ENCODE assay signal across 19 cellular contexts in the genomic region with DNA sequence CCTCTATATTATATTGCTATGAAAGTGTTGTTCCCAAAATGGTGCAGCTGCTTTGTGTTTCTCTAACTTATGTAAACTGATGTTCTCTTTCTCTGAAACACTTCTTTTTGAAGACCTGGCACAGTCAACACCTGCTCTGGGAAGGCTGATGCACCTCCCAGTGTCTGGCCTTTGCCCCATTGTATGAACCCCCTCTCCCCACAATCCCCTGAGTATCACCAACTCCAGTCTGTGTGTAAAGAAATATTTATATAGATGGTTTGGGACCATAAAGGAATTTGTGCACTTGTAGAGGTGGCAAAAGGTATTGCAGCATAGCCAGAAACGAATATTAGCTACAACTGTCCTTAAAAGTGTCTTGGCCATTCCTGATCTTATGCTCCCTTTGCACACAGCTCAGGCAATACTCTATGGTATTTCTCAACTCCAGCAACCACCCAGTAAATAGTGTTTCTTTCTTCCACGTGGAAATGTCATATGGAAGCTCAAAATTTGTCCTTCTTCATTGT.
DNase-seq lines count a peak whose midpoint lies in the region; TF ChIP-seq lines count a peak whose summit lies in the region.
"Had no signal": no experiment of that assay in that cellular context is flagged by ENCODE, and none has a peak within 500 bp of the region (broad histone marks: within the 10 kb centered on the region; RNA-seq: fewer than 3 reads in every experiment).

No MANE protein-coding gene starts in this region.

- no peak for TF ChIP-seq POLR2A in breast epithelium (IDR thresholded peaks at IDR 0.05)

- H3K9me3 ChIP-seq in breast epithelium (no peaks in the 10 kb centered on the region), Loucy (ENCODE audit: insufficient read depth, low read depth, low read length) (no peaks in the 10 kb centered on the region), endodermal cell (ENCODE audit: control insufficient read depth, low read length) (no peaks in the 10 kb centered on the region), ascending aorta (no peaks in the 10 kb centered on the region)
- H3K9me3 ChIP-seq: right lobe of liver, stomach, vagina had no signal

- no peak overlapping the region for H3K27ac Mint-ChIP-seq in MCF 10A (ENCODE audit: low read depth, unreplicated experiment)
- H3K27ac Mint-ChIP-seq in endodermal cell = no peak overlapping the region
- H3K27ac Mint-ChIP-seq in type B pancreatic cell = no peak overlapping the region
- H3K27ac Mint-ChIP-seq: CD4-positive, CD25-positive, alpha-beta regulatory T cell had no signal

- no peaks in the 10 kb centered on the region for H3K36me3 ChIP-seq in breast epithelium
- no peaks in the 10 kb centered on the region for H3K36me3 ChIP-seq in Loucy (ENCODE audit: insufficient read depth, low read length)
- no peaks in the 10 kb centered on the region for H3K36me3 ChIP-seq in endodermal cell (ENCODE audit: control insufficient read depth, insufficient read depth, low read length)
- no peaks in the 10 kb centered on the region for H3K36me3 ChIP-seq in ascending aorta
- H3K36me3 ChIP-seq: right lobe of liver, stomach, vagina had no signal

- no peak overlapping the region for H3K9ac ChIP-seq in Loucy (ENCODE audit: low read depth, low read length, poor library complexity, severe bottlenecking)
- no peak overlapping the region for H3K9ac ChIP-seq in endodermal cell (ENCODE audit: extremely low read depth, low read length, poor library complexity, severe bottlenecking)

- H3K9me2 ChIP-seq in Loucy (replicated peaks; ENCODE audit: low read depth, low read length) = no peaks in the 10 kb centered on the region

- POLR2A ChIA-PET in MCF 10A (lab: Yijun Ruan, JAX) = interaction anchor here (0.6 to 0.7 kb wide), 4 partner anchors 11 to 1099 kb away, joined by 3 read pairs; no protein-coding TSS in a partner anchor

- H3K4me1 Mint-ChIP-seq in MCF 10A (ENCODE audit: insufficient read depth, unreplicated experiment) (no peaks in the 10 kb centered on the region), endodermal cell (no peaks in the 10 kb centered on the region), type B pancreatic cell (ENCODE audit: unreplicated experiment) (no peaks in the 10 kb centered on the region)
- H3K4me1 Mint-ChIP-seq: CD4-positive, CD25-positive, alpha-beta regulatory T cell had no signal

- H3K27me3 Mint-ChIP-seq in MCF 10A (ENCODE audit: insufficient read depth, unreplicated experiment) = no peaks in the 10 kb centered on the region
- no peaks in the 10 kb centered on the region for H3K27me3 Mint-ChIP-seq in endodermal cell (ENCODE audit: insufficient read depth)
- peaks cover 2% of the 10 kb centered on the region for H3K27me3 Mint-ChIP-seq in type B pancreatic cell

- intact Hi-C loops in MCF 10A (cut with micrococcal nuclease) (no loop called here), breast epithelium (cut with DNase I; ENCODE audit: low total_unique reads) (no loop called here), ascending aorta (cut with DNase I) (no loop called here)

- H3K27me3 ChIP-seq in breast epithelium = no peaks in the 10 kb centered on the region
- H3K27me3 ChIP-seq in Loucy (ENCODE audit: insufficient read depth, low read length, poor library complexity, severe bottlenecking) = no peaks in the 10 kb centered on the region
- H3K27me3 ChIP-seq in endodermal cell (ENCODE audit: control insufficient read depth, insufficient read depth, low read length, poor library complexity, severe bottlenecking) = no peaks in the 10 kb centered on the region
- H3K27me3 ChIP-seq in ascending aorta = no peaks in the 10 kb centered on the region
- H3K27me3 ChIP-seq: right lobe of liver, stomach, vagina had no signal

- BruUV-seq in MCF 10A (replicated peaks; lab: Mats Ljungman, UMichigan) = no TSS peak

- H2AFZ ChIP-seq in Loucy (ENCODE audit: low read length) = no peak overlapping the region

- H3K4me3 ChIP-seq in breast epithelium = no peak overlapping the region
- H3K4me3 ChIP-seq in Loucy (ENCODE audit: low read length, poor library complexity, severe bottlenecking) = no peak overlapping the region
- no peak overlapping the region for H3K4me3 ChIP-seq in endodermal cell (ENCODE audit: low read length)
- H3K4me3 ChIP-seq in ascending aorta = no peak overlapping the region
- H3K4me3 ChIP-seq: right lobe of liver, stomach, vagina had no signal

- H3K4me1 ChIP-seq in breast epithelium = no peaks in the 10 kb centered on the region
- H3K4me1 ChIP-seq in Loucy (ENCODE audit: insufficient read depth, low read length, poor library complexity, severe bottlenecking) = peaks cover 3% of the 10 kb centered on the region
- H3K4me1 ChIP-seq in endodermal cell (ENCODE audit: control insufficient read depth, insufficient read depth, low read length) = peaks cover 3% of the 10 kb centered on the region
- no peaks in the 10 kb centered on the region for H3K4me1 ChIP-seq in ascending aorta
- H3K4me1 ChIP-seq: right lobe of liver, stomach, vagina had no signal

- H3K79me2 ChIP-seq in Loucy (ENCODE audit: insufficient read depth, low read length) = no peaks in the 10 kb centered on the region

- H3K4me3 Mint-ChIP-seq in MCF 10A (ENCODE audit: unreplicated experiment) (no peak overlapping the region), endodermal cell (no peak overlapping the region), type B pancreatic cell (no peak overlapping the region)
- H3K4me3 Mint-ChIP-seq: CD4-positive, CD25-positive, alpha-beta regulatory T cell had no signal

- H3K9me3 Mint-ChIP-seq in MCF 10A (ENCODE audit: unreplicated experiment) (no peaks in the 10 kb centered on the region), endodermal cell (no peaks in the 10 kb centered on the region), type B pancreatic cell (peaks cover 4% of the 10 kb centered on the region)

- H3K4me2 ChIP-seq in Loucy (ENCODE audit: low read depth, low read length, poor library complexity, severe bottlenecking) = no peak overlapping the region

- CTCF ChIA-PET in MCF 10A (lab: Yijun Ruan, JAX) = interaction anchor here (0.6 to 3.6 kb wide), 3 partner anchors 8 to 1885 kb away, joined by 3 to 23 read pairs (median 3); no protein-coding TSS in a partner anchor

- H3K27ac ChIP-seq in breast epithelium (no peak overlapping the region), endodermal cell (ENCODE audit: low read depth, low read length) (no peak overlapping the region), ascending aorta (no peak overlapping the region)
- H3K27ac ChIP-seq: right lobe of liver, stomach, vagina had no signal

- no peaks in the 10 kb centered on the region for H3F3A ChIP-seq in Loucy (ENCODE audit: low read depth)

- DNase-seq in MCF 10A (ENCODE audit: unreplicated experiment) (no peak), breast epithelium (ENCODE audit: low spot score in 2 of 2) (no peak), endodermal cell (no peak), type B pancreatic cell (ENCODE audit: extremely low spot score, unreplicated experiment) (no peak), mucosa of gallbladder (ENCODE audit: low spot score) (no peak), ascending aorta (ENCODE audit: low spot score in 2 of 2) (no peak), GM19238 (ENCODE audit: insufficient read length, low spot score) (no peak)
- DNase-seq: activated CD4-positive, alpha-beta T cell treated with anti-CD3 and anti-CD28 coated beads for 4 hours; activated CD8-positive, alpha-beta memory T cell treated with anti-CD3 and anti-CD28 coated beads, Interleukin-2, amount 50 U/mL, for 4 hours; activated naive CD4-positive, alpha-beta T cell treated with Interleukin-2 at 50 U/mL for 16 hours; CD4-positive, CD25-positive, alpha-beta regulatory T cell; KG1; NCI-H146; NCI-H226; nucleus accumbens; right lobe of liver; stomach had no signal

- H3K36me3 Mint-ChIP-seq in MCF 10A (ENCODE audit: insufficient read depth, unreplicated experiment) = peaks cover 2% of the 10 kb centered on the region
- H3K36me3 Mint-ChIP-seq in endodermal cell (ENCODE audit: low read depth) = no peaks in the 10 kb centered on the region
- H3K36me3 Mint-ChIP-seq in type B pancreatic cell = no peaks in the 10 kb centered on the region
- H3K36me3 Mint-ChIP-seq: CD4-positive, CD25-positive, alpha-beta regulatory T cell had no signal

- 66 to 91% methylated on average over 1 to 2 of the region's 2 CpGs for WGBS in endodermal cell (ENCODE audit: insufficient coverage in 1 of 2, insufficient read length in 1 of 2), 2 experiments

- peak; percentile 17 for TF ChIP-seq CTCF in MCF 10A (IDR thresholded peaks at IDR 0.05; ENCODE audit: unreplicated experiment)
- no peak for TF ChIP-seq CTCF in breast epithelium (IDR thresholded peaks at IDR 0.05)
- TF ChIP-seq CTCF in Loucy (conservative IDR thresholded peaks at IDR 0.05; ENCODE audit: low read length) = peak; percentile 46
- TF ChIP-seq CTCF in endodermal cell (conservative IDR thresholded peaks at IDR 0.05) = peak; percentile 45
- peak; percentile 55 for TF ChIP-seq CTCF in type B pancreatic cell (conservative IDR thresholded peaks at IDR 0.05)
- no peak for TF ChIP-seq CTCF in ascending aorta (IDR thresholded peaks at IDR 0.05)

- H4K20me1 ChIP-seq in Loucy (ENCODE audit: insufficient read depth, low read length, poor library complexity, severe bottlenecking) = no peaks in the 10 kb centered on the region

Comparison
In these comparisons a context has a peak if more than half of its experiments do, and no peak if none do; other contexts are left out.
1. CTCF ChIP-seq: peak in MCF 10A (single experiment), Loucy (single experiment), endodermal cell (single experiment) and type B pancreatic cell (single experiment); none in breast epithelium (0 of 3) and ascending aorta (0 of 3).